In the genomic region with DNA sequence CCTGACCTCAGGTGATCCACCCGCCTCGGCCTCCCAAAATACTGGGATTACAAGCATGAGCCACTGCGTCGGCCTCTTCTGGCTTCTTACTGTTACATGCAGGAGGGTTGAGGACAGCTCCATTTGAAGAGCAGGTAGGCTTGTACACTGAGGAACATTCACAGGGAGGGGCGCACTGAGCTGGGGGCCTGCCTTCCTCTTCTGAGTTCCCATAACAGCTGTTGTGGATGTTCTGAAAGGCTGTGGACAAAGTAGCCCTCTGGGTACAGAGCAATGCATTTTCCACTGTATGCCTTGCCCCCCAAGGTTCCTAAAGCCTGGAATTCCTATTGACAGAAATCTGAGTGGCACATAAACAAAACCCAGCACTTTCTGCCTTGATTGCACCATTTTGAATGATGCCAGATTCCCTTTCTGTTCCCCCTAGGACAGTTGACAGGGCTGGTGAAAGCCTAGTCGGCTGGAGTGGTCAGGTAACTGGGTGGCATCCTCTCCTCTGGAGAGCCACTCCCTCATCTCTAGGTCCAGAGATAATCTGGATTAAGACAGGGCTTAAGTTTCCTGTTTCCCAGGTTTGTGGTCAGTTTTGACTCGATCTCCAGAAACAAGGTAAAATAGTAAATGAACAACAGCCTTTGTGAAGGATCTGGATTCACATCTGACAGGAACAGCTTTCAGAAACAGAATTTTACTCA, we compare ENCODE assay signal across 8 cellular contexts. TPM values are rescaled to one million over a fixed set of nuclear protein-coding genes. Genes with fewer than 3 reads are reported as not detected.
DNase-seq lines count a peak whose midpoint lies in the region; ATAC-seq and TF ChIP-seq lines count a peak whose summit lies in the region.

No MANE protein-coding gene starts in this region.

- H3K4me3 ChIP-seq in SK-N-MC (no peak overlapping the region), esophagus squamous epithelium (peak overlapping the region in 2 of 4 donors; percentile 75 to 85), skeletal muscle tissue (ENCODE audit: low read length in 3 of 3) (peak overlapping the region in 1 of 3 donors; percentile 65)

- DNase-seq in NCI-H2171 treated with DMSO at 0.1 percent for 48 hours (lab: John Stamatoyannopoulos, UW) (peak; percentile 18), NCI-H2171 (lab: John Stamatoyannopoulos, UW) (no peak), SK-N-MC (ENCODE audit: low read depth, low spot score) (no peak), esophagus squamous epithelium (lab: John Stamatoyannopoulos, UW) (no peak)

- intact Hi-C loops in esophagus squamous epithelium (cut with DNase I): loop anchor here (10.0 kb wide), 2 partner anchors 129 to 269 kb away; no protein-coding TSS in a partner anchor

- no peaks in the 10 kb centered on the region for H3K9me3 ChIP-seq in SK-N-MC (ENCODE audit: low read depth, low read length)
- H3K9me3 ChIP-seq in esophagus squamous epithelium: no peaks in the 10 kb centered on the region
- H3K9me3 ChIP-seq in skeletal muscle tissue (ENCODE audit: control insufficient read depth in 3 of 3, low read length in 3 of 3): no peaks in the 10 kb centered on the region

- H3K9ac ChIP-seq in SK-N-MC (ENCODE audit: insufficient read length) (peak overlapping the region; percentile 22), skeletal muscle tissue (ENCODE audit: low read depth in 1 of 3, low read length in 3 of 3) (peak overlapping the region in 1 of 3 donors; percentile 65)

- TF ChIP-seq CTCF in esophagus squamous epithelium (IDR thresholded peaks at IDR 0.05): no peak

- H3K27ac ChIP-seq in SK-N-MC: peak overlapping the region; percentile 73
- H3K27ac ChIP-seq in esophagus squamous epithelium: peak overlapping the region; percentile 82 to 92 (median 86)
- H3K27ac ChIP-seq in skeletal muscle tissue (ENCODE audit: low read depth, low read length): peak overlapping the region; percentile 78

- H3K4me1 ChIP-seq in esophagus squamous epithelium (peaks cover 18 to 68% (median 18%) of the 10 kb centered on the region in 3 donors), skeletal muscle tissue (ENCODE audit: control insufficient read depth in 3 of 3, insufficient read depth in 3 of 3, low read length in 3 of 3) (peaks cover 27 to 35% (median 29%) of the 10 kb centered on the region in 3 donors)

- ATAC-seq in GM21737 (IDR thresholded peaks at IDR 0.05; ENCODE audit: unreplicated experiment) (no peak), GM18861 (IDR thresholded peaks at IDR 0.05; ENCODE audit: unreplicated experiment) (no peak), HG03354 (IDR thresholded peaks at IDR 0.05; ENCODE audit: poor library complexity, severe bottlenecking, unreplicated experiment) (no peak)

- 81 to 85% methylated on average over 4 to 5 of the region's 7 CpGs for WGBS in esophagus squamous epithelium, 2 donors

- TF ChIP-seq POLR2A in esophagus squamous epithelium (IDR thresholded peaks at IDR 0.05): no peak

- H3K36me3 ChIP-seq in SK-N-MC (ENCODE audit: insufficient read depth, low read length) (peaks cover 51% of the 10 kb centered on the region), esophagus squamous epithelium (peaks cover 8 to 53% (median 9%) of the 10 kb centered on the region in 3 donors), skeletal muscle tissue (ENCODE audit: control insufficient read depth in 3 of 3, insufficient read depth in 3 of 3, low read length in 3 of 3) (peaks cover 20 to 30% (median 21%) of the 10 kb centered on the region in 3 donors)

- H3K27me3 ChIP-seq in esophagus squamous epithelium (no peaks in the 10 kb centered on the region), skeletal muscle tissue (ENCODE audit: control insufficient read depth in 3 of 3, insufficient read depth in 3 of 3, low read length in 3 of 3) (no peaks in the 10 kb centered on the region)

RNA-seq across cellular contexts. Expression of a gene that starts 1.4 kb away (rescaled TPM):
- 10 to 100 TPM in 2 of 4 donors, 1 to 10 TPM in 2; 5.7 to 12.1 (median 10.7) TPM for total RNA-seq in esophagus squamous epithelium
- 6.3 TPM for total RNA-seq in skeletal muscle tissue

RNA-seq across cellular contexts. Expression of a gene that starts 41.1 kb away (rescaled TPM):
- total RNA-seq in esophagus squamous epithelium (100 to 1,000 TPM in 1 of 4 donors, 10 to 100 TPM in 3; 53.5 to 148 (median 70.3) TPM), skeletal muscle tissue (73.1 TPM)
